1 cellular context compared by ENCODE assay signal in genomic region chr10:119029613-119030420, GRCh38.
TF ChIP-seq lines count a peak whose summit lies in the region.

Gene NANOS1, plus strand, starts transcription at chr10:119029714. Its CDS starts 88 bp downstream, at chr10:119029802.

TF ChIP-seq in HEK293, 187 proteins besides CTCF, POLR2A, EP300 and RAD21 (continued from another document):
- TF ChIP-seq ZBTB6 (tag by site-specific recombination; IDR thresholded peaks at IDR 0.05) (peak; percentile 17; the same call in 1 of the 2 replicates), ZNF426 (tag by site-specific recombination; IDR thresholded peaks at IDR 0.05) (no peak), ZNF239 (tag by site-specific recombination; IDR thresholded peaks at IDR 0.05) (no peak), ZNF138 (tag by site-specific recombination; IDR thresholded peaks at IDR 0.05; ENCODE audit: borderline replicate concordance) (no peak), ZNF664 (tag by site-specific recombination; IDR thresholded peaks at IDR 0.05) (no peak), SCRT1 (tag by site-specific recombination; IDR thresholded peaks at IDR 0.05; ENCODE audit: borderline replicate concordance) (no peak)
